16 cellular contexts compared by ENCODE assay signal in genomic region chr3:86787091-86787490, GRCh38.
DNase-seq lines count a peak whose midpoint lies in the region; ATAC-seq and TF ChIP-seq lines count a peak whose summit lies in the region.
"Had no signal": no experiment of that assay in that cellular context is flagged by ENCODE, and none has a peak within 500 bp of the region (broad histone marks: within the 10 kb centered on the region; RNA-seq: fewer than 3 reads in every experiment).

No MANE protein-coding gene starts in this region.

- H3K4me2 ChIP-seq in GM23338 (no peak overlapping the region), skeletal muscle satellite cell (ENCODE audit: low read length) (peak overlapping the region; percentile 32)

- H3K4me3 Mint-ChIP-seq in GM23338: no peak overlapping the region
- no peak overlapping the region for H3K4me3 Mint-ChIP-seq in stimulated activated memory B cell treated with anti-CD40 and anti-IgM and Interleukin-4, amounts not matched to agents 10 μg/mL and 1 μg/mL and 100 μg/mL, for 72 hours
- H3K4me3 Mint-ChIP-seq: activated naive CD4-positive, alpha-beta T cell treated with anti-CD3 and anti-CD28 coated beads for 36 hours; CD14-positive monocyte; natural killer cell; T-helper 17 cell had no signal

- H3K9ac ChIP-seq in skeletal muscle satellite cell (ENCODE audit: low read depth, low read length): no peak overlapping the region

- H3K36me3 ChIP-seq in GM23338 (ENCODE audit: insufficient read depth) (no peaks in the 10 kb centered on the region), RWPE2 (ENCODE audit: low read depth) (no peaks in the 10 kb centered on the region), skeletal muscle satellite cell (ENCODE audit: insufficient read depth, low read length) (no peaks in the 10 kb centered on the region), lower lobe of right lung (no peaks in the 10 kb centered on the region), prostate gland (no peaks in the 10 kb centered on the region)

- 49% methylated on average over 2 of the region's 2 CpGs for WGBS in prostate gland

- TF ChIP-seq POLR2A in prostate gland (IDR thresholded peaks at IDR 0.05): no peak

- H3K9me2 ChIP-seq in GM23338 (ENCODE audit: insufficient read depth): peaks cover 15% of the 10 kb centered on the region; the same call in 1 of the 2 replicates

- H3K9me3 ChIP-seq in RWPE2 (ENCODE audit: severe bottlenecking): no peaks in the 10 kb centered on the region
- H3K9me3 ChIP-seq in skeletal muscle satellite cell (replicated peaks; ENCODE audit: low read length): no peaks in the 10 kb centered on the region
- no peaks in the 10 kb centered on the region for H3K9me3 ChIP-seq in lower lobe of right lung
- no peaks in the 10 kb centered on the region for H3K9me3 ChIP-seq in prostate gland

- H4K20me1 ChIP-seq in GM23338 (replicated peaks; ENCODE audit: insufficient read depth): no peaks in the 10 kb centered on the region

- H3K27ac Mint-ChIP-seq in GM23338: no peak overlapping the region
- no peak overlapping the region for H3K27ac Mint-ChIP-seq in stimulated activated memory B cell treated with anti-CD40 and anti-IgM and Interleukin-4, amounts not matched to agents 10 μg/mL and 1 μg/mL and 100 μg/mL, for 72 hours
- H3K27ac Mint-ChIP-seq: activated naive CD4-positive, alpha-beta T cell treated with anti-CD3 and anti-CD28 coated beads for 36 hours; CD14-positive monocyte; natural killer cell; T-helper 17 cell had no signal

- H3K27ac ChIP-seq in GM23338 (ENCODE audit: low read depth) (no peak overlapping the region), RWPE2 (ENCODE audit: poor library complexity, severe bottlenecking) (no peak overlapping the region), lower lobe of right lung (no peak overlapping the region), prostate gland (no peak overlapping the region)

- no peaks in the 10 kb centered on the region for H3F3A ChIP-seq in GM23338 (replicated peaks; ENCODE audit: low read depth)

- ATAC-seq in GM23338 (no peak; the same call in 2 of the 3 replicates), RWPE2 (ENCODE audit: low read depth) (peak; percentile 91), lower lobe of right lung (no peak)
- ATAC-seq in stimulated activated memory B cell treated with anti-CD40 and anti-IgM and Interleukin-4, amounts not matched to agents 10 μg/mL and 1 μg/mL and 100 μg/mL, for 72 hours: no peak
- ATAC-seq: natural killer cell, T-helper 17 cell had no signal

- H3K9me3 Mint-ChIP-seq in GM23338: no peaks in the 10 kb centered on the region
- H3K9me3 Mint-ChIP-seq in stimulated activated memory B cell treated with anti-CD40 and anti-IgM and Interleukin-4, amounts not matched to agents 10 μg/mL and 1 μg/mL and 100 μg/mL, for 72 hours: no peaks in the 10 kb centered on the region
- H3K9me3 Mint-ChIP-seq: activated naive CD4-positive, alpha-beta T cell treated with anti-CD3 and anti-CD28 coated beads for 36 hours; natural killer cell had no signal

- H3K79me2 ChIP-seq in GM23338 (replicated peaks; ENCODE audit: insufficient read depth): no peaks in the 10 kb centered on the region

- intact Hi-C loops in lower lobe of right lung (cut with DNase I) (no loop called here), prostate gland (cut with DNase I) (no loop called here)

- peak; percentile 11 for DNase-seq in GM23338 (ENCODE audit: low spot score)
- DNase-seq in RWPE2 (ENCODE audit: low spot score): no peak
- DNase-seq in fibroblast of peridontal ligament (ENCODE audit: extremely low read depth): peak; percentile 25
- DNase-seq in DMS153 (lab: John Stamatoyannopoulos, UW): no peak
- no peak for DNase-seq in lower lobe of right lung
- no peak for DNase-seq in prostate gland (ENCODE audit: low spot score)
- DNase-seq: activated CD8-positive, alpha-beta memory T cell treated with anti-CD3 and anti-CD28 coated beads, Interleukin-2, amount 50 U/mL, for 4 hours; activated naive CD4-positive, alpha-beta T cell treated with anti-CD3 and anti-CD28 coated beads for 36 hours; effector CD8-positive, alpha-beta T cell; MV-4-11; natural killer cell; NCI-H82; T-helper 17 cell had no signal

- TF ChIP-seq CTCF in GM23338 (conservative IDR thresholded peaks at IDR 0.05; ENCODE audit: low read depth in 2 of 2): no peak
- TF ChIP-seq CTCF in RWPE2 (IDR thresholded peaks at IDR 0.05; ENCODE audit: poor library complexity, severe bottlenecking): no peak
- TF ChIP-seq CTCF in lower lobe of right lung (IDR thresholded peaks at IDR 0.05): no peak
- TF ChIP-seq CTCF in prostate gland (IDR thresholded peaks at IDR 0.05): no peak

- no peaks in the 10 kb centered on the region for H3K4me1 Mint-ChIP-seq in GM23338
- no peaks in the 10 kb centered on the region for H3K4me1 Mint-ChIP-seq in stimulated activated memory B cell treated with anti-CD40 and anti-IgM and Interleukin-4, amounts not matched to agents 10 μg/mL and 1 μg/mL and 100 μg/mL, for 72 hours
- H3K4me1 Mint-ChIP-seq: CD14-positive monocyte, natural killer cell, T-helper 17 cell had no signal

- H2AFZ ChIP-seq in GM23338: peak overlapping the region; percentile 25; the same call in 1 of the 2 replicates

- H3K27me3 ChIP-seq in GM23338 (ENCODE audit: insufficient read depth): no peaks in the 10 kb centered on the region
- H3K27me3 ChIP-seq in RWPE2 (ENCODE audit: insufficient read depth, poor library complexity, severe bottlenecking): no peaks in the 10 kb centered on the region
- H3K27me3 ChIP-seq in skeletal muscle satellite cell (ENCODE audit: control insufficient read depth, insufficient read depth, low read length): no peaks in the 10 kb centered on the region
- H3K27me3 ChIP-seq in lower lobe of right lung (ENCODE audit: low read depth): no peaks in the 10 kb centered on the region
- no peaks in the 10 kb centered on the region for H3K27me3 ChIP-seq in prostate gland (replicated peaks; ENCODE audit: insufficient read depth)

- H3K4me3 ChIP-seq in GM23338 (no peak overlapping the region), RWPE2 (ENCODE audit: severe bottlenecking) (no peak overlapping the region), skeletal muscle satellite cell (ENCODE audit: low read length) (no peak overlapping the region), lower lobe of right lung (no peak overlapping the region), prostate gland (no peak overlapping the region)

- H3K36me3 Mint-ChIP-seq in GM23338 (ENCODE audit: low read depth): no peaks in the 10 kb centered on the region
- H3K36me3 Mint-ChIP-seq in stimulated activated memory B cell treated with anti-CD40 and anti-IgM and Interleukin-4, amounts not matched to agents 10 μg/mL and 1 μg/mL and 100 μg/mL, for 72 hours: no peaks in the 10 kb centered on the region
- H3K36me3 Mint-ChIP-seq: CD14-positive monocyte, natural killer cell had no signal

- no peaks in the 10 kb centered on the region for H3K27me3 Mint-ChIP-seq in GM23338 (ENCODE audit: insufficient read depth, low read depth, poor library complexity)
- no peaks in the 10 kb centered on the region for H3K27me3 Mint-ChIP-seq in stimulated activated memory B cell treated with anti-CD40 and anti-IgM and Interleukin-4, amounts not matched to agents 10 μg/mL and 1 μg/mL and 100 μg/mL, for 72 hours
- H3K27me3 Mint-ChIP-seq: T-helper 17 cell had no signal

- no peaks in the 10 kb centered on the region for H3K4me1 ChIP-seq in GM23338 (ENCODE audit: insufficient read depth)
- H3K4me1 ChIP-seq in RWPE2 (ENCODE audit: insufficient read depth, poor library complexity, severe bottlenecking): no peaks in the 10 kb centered on the region
- H3K4me1 ChIP-seq in skeletal muscle satellite cell (ENCODE audit: control insufficient read depth, insufficient read depth, low read length): peaks cover 8% of the 10 kb centered on the region
- H3K4me1 ChIP-seq in lower lobe of right lung: no peaks in the 10 kb centered on the region
- H3K4me1 ChIP-seq in prostate gland (replicated peaks): no peaks in the 10 kb centered on the region

TF ChIP-seq in GM23338, 12 proteins besides CTCF, POLR2A, EP300 and RAD21 (continues in another document):
- TF ChIP-seq ZNF331 (CRISPR knock-in tag; IDR thresholded peaks at IDR 0.05; ENCODE audit: low read depth) (no peak), POLR2AphosphoS5 (IDR thresholded peaks at IDR 0.05; ENCODE audit: low read depth) (no peak), ETS1 (IDR thresholded peaks at IDR 0.05) (no peak), EZH2phosphoT487 (IDR thresholded peaks at IDR 0.05; ENCODE audit: unreplicated experiment) (no peak)

Comparison
In these comparisons a context has a peak if more than half of its experiments do, and no peak if none do; other contexts are left out.
1. DNase-seq: peak in GM23338 (single experiment) and fibroblast of peridontal ligament (single experiment); none in RWPE2 (single experiment), DMS153 (single experiment), lower lobe of right lung (single experiment) and prostate gland (single experiment).